Comparison of ENCODE assay signal across 1 cellular context in the genomic region with DNA sequence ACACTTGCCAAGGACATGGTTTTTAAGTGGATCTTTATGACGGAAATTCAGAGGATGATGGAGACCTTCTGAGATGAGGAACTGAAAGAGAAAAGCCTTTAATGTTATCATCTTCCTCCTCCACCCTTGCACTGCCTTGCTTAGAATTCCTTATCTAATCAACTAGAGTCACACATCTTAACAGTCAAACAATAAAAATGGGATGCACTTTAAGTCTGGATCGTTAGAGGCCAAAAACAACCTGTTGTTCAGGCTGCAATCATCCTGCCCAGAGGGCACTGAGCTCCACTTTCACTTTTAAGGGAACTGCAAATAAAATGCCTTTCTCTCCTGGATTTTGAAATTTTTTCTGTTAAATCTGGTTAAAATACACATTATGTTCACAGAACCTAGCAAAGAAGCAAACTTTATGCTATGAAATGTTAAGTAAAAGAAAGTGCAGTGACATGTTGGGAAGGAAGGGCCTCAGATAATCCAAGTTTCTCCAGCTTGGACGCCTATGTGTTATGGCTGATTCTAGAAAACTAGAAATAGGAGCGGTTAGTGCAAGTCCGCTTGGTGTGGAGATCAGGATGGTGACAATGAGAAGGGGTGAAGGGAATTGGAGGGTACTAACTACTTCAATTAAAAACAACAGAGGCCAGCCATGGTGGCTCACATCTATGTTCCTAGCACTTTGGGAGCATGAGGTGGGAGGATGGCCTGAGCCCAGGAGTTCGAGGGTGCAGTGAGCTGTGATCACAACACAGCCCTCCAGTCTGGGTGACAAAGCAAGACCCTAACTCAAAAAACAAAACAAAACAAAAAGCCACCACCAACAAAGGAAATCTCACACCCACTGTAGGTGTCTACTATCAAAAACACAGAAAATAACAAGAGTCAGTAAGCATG.
TF ChIP-seq lines count a peak whose summit lies in the region.

No MANE protein-coding gene starts in this region.

TF ChIP-seq in K562, 482 proteins besides CTCF, POLR2A, EP300 and RAD21 (continued from another document and continues in another):
- TF ChIP-seq, protein P1, sequence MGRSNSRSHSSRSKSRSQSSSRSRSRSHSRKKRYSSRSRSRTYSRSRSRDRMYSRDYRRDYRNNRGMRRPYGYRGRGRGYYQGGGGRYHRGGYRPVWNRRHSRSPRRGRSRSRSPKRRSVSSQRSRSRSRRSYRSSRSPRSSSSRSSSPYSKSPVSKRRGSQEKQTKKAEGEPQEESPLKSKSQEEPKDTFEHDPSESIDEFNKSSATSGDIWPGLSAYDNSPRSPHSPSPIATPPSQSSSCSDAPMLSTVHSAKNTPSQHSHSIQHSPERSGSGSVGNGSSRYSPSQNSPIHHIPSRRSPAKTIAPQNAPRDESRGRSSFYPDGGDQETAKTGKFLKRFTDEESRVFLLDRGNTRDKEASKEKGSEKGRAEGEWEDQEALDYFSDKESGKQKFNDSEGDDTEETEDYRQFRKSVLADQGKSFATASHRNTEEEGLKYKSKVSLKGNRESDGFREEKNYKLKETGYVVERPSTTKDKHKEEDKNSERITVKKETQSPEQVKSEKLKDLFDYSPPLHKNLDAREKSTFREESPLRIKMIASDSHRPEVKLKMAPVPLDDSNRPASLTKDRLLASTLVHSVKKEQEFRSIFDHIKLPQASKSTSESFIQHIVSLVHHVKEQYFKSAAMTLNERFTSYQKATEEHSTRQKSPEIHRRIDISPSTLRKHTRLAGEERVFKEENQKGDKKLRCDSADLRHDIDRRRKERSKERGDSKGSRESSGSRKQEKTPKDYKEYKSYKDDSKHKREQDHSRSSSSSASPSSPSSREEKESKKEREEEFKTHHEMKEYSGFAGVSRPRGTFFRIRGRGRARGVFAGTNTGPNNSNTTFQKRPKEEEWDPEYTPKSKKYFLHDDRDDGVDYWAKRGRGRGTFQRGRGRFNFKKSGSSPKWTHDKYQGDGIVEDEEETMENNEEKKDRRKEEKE (IDR thresholded peaks at IDR 0.05; ENCODE audit: borderline replicate concordance in 1 of 2, control insufficient read depth in 1 of 2, low read depth in 2 of 2, low read length in 1 of 2), result no peak
- peak; percentile 75 for TF ChIP-seq FOXM1 (IDR thresholded peaks at IDR 0.05; ENCODE audit: low read depth)
- TF ChIP-seq FOXM1 (CRISPR knock-in tag; IDR thresholded peaks at IDR 0.05; ENCODE audit: low read depth), result no peak
- TF ChIP-seq ZBTB8A (IDR thresholded peaks at IDR 0.05; ENCODE audit: partially characterized antibody), result no peak
- no peak for TF ChIP-seq EZH2 (IDR thresholded peaks at IDR 0.05; ENCODE audit: borderline replicate concordance, low read depth, low read length)
- TF ChIP-seq, protein P2, sequence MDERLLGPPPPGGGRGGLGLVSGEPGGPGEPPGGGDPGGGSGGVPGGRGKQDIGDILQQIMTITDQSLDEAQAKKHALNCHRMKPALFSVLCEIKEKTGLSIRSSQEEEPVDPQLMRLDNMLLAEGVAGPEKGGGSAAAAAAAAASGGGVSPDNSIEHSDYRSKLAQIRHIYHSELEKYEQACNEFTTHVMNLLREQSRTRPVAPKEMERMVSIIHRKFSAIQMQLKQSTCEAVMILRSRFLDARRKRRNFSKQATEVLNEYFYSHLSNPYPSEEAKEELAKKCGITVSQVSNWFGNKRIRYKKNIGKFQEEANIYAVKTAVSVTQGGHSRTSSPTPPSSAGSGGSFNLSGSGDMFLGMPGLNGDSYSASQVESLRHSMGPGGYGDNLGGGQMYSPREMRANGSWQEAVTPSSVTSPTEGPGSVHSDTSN (CRISPR knock-in tag; IDR thresholded peaks at IDR 0.05; ENCODE audit: low read depth), result no peak
- TF ChIP-seq, protein P2 (tag; conservative IDR thresholded peaks at IDR 0.05; ENCODE audit: low read depth), result peak; percentile 48; the same call in 1 of the 2 replicates
- no peak for TF ChIP-seq PURB (CRISPR knock-in tag; IDR thresholded peaks at IDR 0.05; ENCODE audit: low read depth)
- TF ChIP-seq TAL1 (IDR thresholded peaks at IDR 0.05), result peak; percentile 85
- no peak for TF ChIP-seq RB1 (IDR thresholded peaks at IDR 0.05; ENCODE audit: low read depth)
- TF ChIP-seq, protein P3, sequence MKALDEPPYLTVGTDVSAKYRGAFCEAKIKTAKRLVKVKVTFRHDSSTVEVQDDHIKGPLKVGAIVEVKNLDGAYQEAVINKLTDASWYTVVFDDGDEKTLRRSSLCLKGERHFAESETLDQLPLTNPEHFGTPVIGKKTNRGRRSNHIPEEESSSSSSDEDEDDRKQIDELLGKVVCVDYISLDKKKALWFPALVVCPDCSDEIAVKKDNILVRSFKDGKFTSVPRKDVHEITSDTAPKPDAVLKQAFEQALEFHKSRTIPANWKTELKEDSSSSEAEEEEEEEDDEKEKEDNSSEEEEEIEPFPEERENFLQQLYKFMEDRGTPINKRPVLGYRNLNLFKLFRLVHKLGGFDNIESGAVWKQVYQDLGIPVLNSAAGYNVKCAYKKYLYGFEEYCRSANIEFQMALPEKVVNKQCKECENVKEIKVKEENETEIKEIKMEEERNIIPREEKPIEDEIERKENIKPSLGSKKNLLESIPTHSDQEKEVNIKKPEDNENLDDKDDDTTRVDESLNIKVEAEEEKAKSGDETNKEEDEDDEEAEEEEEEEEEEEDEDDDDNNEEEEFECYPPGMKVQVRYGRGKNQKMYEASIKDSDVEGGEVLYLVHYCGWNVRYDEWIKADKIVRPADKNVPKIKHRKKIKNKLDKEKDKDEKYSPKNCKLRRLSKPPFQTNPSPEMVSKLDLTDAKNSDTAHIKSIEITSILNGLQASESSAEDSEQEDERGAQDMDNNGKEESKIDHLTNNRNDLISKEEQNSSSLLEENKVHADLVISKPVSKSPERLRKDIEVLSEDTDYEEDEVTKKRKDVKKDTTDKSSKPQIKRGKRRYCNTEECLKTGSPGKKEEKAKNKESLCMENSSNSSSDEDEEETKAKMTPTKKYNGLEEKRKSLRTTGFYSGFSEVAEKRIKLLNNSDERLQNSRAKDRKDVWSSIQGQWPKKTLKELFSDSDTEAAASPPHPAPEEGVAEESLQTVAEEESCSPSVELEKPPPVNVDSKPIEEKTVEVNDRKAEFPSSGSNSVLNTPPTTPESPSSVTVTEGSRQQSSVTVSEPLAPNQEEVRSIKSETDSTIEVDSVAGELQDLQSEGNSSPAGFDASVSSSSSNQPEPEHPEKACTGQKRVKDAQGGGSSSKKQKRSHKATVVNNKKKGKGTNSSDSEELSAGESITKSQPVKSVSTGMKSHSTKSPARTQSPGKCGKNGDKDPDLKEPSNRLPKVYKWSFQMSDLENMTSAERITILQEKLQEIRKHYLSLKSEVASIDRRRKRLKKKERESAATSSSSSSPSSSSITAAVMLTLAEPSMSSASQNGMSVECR (CRISPR knock-in tag; IDR thresholded peaks at IDR 0.05), result no peak
- no peak for TF ChIP-seq CHD2 (IDR thresholded peaks at IDR 0.05; ENCODE audit: low read depth, low read length)
- no peak for TF ChIP-seq ZBTB17 (CRISPR knock-in tag; IDR thresholded peaks at IDR 0.05)
- TF ChIP-seq ATF1 (CRISPR knock-in tag; IDR thresholded peaks at IDR 0.05), result no peak
- peak; percentile 29; the same call in 1 of the 2 replicates for TF ChIP-seq ATF1 (tag; IDR thresholded peaks at IDR 0.05)
- TF ChIP-seq ZBTB1 (CRISPR knock-in tag; IDR thresholded peaks at IDR 0.05; ENCODE audit: borderline replicate concordance, low read depth), result no peak
- TF ChIP-seq, protein P4, sequence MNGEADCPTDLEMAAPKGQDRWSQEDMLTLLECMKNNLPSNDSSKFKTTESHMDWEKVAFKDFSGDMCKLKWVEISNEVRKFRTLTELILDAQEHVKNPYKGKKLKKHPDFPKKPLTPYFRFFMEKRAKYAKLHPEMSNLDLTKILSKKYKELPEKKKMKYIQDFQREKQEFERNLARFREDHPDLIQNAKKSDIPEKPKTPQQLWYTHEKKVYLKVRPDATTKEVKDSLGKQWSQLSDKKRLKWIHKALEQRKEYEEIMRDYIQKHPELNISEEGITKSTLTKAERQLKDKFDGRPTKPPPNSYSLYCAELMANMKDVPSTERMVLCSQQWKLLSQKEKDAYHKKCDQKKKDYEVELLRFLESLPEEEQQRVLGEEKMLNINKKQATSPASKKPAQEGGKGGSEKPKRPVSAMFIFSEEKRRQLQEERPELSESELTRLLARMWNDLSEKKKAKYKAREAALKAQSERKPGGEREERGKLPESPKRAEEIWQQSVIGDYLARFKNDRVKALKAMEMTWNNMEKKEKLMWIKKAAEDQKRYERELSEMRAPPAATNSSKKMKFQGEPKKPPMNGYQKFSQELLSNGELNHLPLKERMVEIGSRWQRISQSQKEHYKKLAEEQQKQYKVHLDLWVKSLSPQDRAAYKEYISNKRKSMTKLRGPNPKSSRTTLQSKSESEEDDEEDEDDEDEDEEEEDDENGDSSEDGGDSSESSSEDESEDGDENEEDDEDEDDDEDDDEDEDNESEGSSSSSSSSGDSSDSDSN (IDR thresholded peaks at IDR 0.05; ENCODE audit: borderline replicate concordance in 1 of 2, low read depth in 2 of 2, low read length in 2 of 2), result 0 out of 4 replicates have a peak, but pooled peaks of 1 of the 2 experiments have one; percentile 31
- TF ChIP-seq SRSF7 (optimal IDR thresholded peaks at IDR 0.05; ENCODE audit: low read depth, low read length), result no peak
- TF ChIP-seq, protein P5, sequence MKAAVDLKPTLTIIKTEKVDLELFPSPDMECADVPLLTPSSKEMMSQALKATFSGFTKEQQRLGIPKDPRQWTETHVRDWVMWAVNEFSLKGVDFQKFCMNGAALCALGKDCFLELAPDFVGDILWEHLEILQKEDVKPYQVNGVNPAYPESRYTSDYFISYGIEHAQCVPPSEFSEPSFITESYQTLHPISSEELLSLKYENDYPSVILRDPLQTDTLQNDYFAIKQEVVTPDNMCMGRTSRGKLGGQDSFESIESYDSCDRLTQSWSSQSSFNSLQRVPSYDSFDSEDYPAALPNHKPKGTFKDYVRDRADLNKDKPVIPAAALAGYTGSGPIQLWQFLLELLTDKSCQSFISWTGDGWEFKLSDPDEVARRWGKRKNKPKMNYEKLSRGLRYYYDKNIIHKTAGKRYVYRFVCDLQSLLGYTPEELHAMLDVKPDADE (conservative IDR thresholded peaks at IDR 0.05; ENCODE audit: control insufficient read depth, low read depth, low read length), result no peak
- no peak for TF ChIP-seq CHD4 (IDR thresholded peaks at IDR 0.05; ENCODE audit: insufficient read depth, insufficient replicate concordance, low read depth, low read length, poor library complexity, severe bottlenecking)
- TF ChIP-seq, protein P6, sequence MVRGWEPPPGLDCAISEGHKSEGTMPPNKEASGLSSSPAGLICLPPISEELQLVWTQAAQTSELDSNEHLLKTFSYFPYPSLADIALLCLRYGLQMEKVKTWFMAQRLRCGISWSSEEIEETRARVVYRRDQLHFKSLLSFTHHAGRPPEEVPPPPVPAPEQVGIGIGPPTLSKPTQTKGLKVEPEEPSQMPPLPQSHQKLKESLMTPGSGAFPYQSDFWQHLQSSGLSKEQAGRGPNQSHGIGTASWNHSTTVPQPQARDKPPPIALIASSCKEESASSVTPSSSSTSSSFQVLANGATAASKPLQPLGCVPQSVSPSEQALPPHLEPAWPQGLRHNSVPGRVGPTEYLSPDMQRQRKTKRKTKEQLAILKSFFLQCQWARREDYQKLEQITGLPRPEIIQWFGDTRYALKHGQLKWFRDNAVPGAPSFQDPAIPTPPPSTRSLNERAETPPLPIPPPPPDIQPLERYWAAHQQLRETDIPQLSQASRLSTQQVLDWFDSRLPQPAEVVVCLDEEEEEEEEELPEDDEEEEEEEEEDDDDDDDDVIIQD (CRISPR knock-in tag; IDR thresholded peaks at IDR 0.05), result no peak
- no peak for TF ChIP-seq CBX5 (IDR thresholded peaks at IDR 0.05; ENCODE audit: borderline replicate concordance, low read depth)
- no peak for TF ChIP-seq WHSC1 (IDR thresholded peaks at IDR 0.05; ENCODE audit: low read length)
- TF ChIP-seq BRCA1 (IDR thresholded peaks at IDR 0.05), result no peak
- no peak for TF ChIP-seq BRCA1 (CRISPR knock-in tag; IDR thresholded peaks at IDR 0.05)
- TF ChIP-seq ADNP (tag; IDR thresholded peaks at IDR 0.05), result peak; percentile 48; the same call in 1 of the 2 replicates
- TF ChIP-seq, protein P7, sequence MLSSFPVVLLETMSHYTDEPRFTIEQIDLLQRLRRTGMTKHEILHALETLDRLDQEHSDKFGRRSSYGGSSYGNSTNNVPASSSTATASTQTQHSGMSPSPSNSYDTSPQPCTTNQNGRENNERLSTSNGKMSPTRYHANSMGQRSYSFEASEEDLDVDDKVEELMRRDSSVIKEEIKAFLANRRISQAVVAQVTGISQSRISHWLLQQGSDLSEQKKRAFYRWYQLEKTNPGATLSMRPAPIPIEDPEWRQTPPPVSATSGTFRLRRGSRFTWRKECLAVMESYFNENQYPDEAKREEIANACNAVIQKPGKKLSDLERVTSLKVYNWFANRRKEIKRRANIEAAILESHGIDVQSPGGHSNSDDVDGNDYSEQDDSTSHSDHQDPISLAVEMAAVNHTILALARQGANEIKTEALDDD (IDR thresholded peaks at IDR 0.05), result no peak
- TF ChIP-seq L3MBTL2 (IDR thresholded peaks at IDR 0.05), result peak; percentile 66; the same call in 1 of the 2 replicates
- TF ChIP-seq ZNF282 (CRISPR knock-in tag; IDR thresholded peaks at IDR 0.05), result no peak
- no peak for TF ChIP-seq BHLHE40 (IDR thresholded peaks at IDR 0.05; ENCODE audit: low read length)
- TF ChIP-seq PHTF2 (CRISPR knock-in tag; IDR thresholded peaks at IDR 0.05), result no peak
- TF ChIP-seq, protein P8, sequence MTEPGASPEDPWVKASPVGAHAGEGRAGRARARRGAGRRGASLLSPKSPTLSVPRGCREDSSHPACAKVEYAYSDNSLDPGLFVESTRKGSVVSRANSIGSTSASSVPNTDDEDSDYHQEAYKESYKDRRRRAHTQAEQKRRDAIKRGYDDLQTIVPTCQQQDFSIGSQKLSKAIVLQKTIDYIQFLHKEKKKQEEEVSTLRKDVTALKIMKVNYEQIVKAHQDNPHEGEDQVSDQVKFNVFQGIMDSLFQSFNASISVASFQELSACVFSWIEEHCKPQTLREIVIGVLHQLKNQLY (CRISPR knock-in tag; conservative IDR thresholded peaks at IDR 0.05), result no peak
- TF ChIP-seq TAF9B (IDR thresholded peaks at IDR 0.05; ENCODE audit: partially characterized antibody), result no peak
- no peak for TF ChIP-seq ZKSCAN8 (CRISPR knock-in tag; IDR thresholded peaks at IDR 0.05)
